8 cellular contexts compared by ENCODE assay signal in the genomic region with DNA sequence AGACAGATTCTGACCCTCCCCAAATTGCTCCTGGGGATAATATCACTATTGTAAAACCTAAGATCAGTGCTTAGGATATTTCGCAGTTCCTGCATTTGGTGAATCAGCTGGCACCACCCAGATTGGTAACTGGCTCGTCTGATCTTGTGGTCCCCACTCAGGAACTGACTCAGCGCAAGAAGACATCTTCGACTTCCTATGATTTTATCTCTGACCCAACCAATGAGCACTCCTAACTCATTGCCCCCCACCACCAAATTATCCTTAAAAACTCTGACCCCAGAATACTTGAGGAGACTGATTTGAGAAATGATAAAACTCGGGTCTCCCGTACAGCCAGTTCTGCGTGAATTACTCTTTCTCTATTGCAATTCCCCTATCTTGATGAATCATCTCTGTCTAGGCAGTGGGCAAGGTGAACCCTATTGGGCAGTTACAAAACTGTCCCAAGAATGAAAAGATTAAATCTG. TPM values are rescaled to one million over a fixed set of nuclear protein-coding genes. Genes with fewer than 3 reads are reported as not detected.
DNase-seq lines count a peak whose midpoint lies in the region; ATAC-seq and TF ChIP-seq lines count a peak whose summit lies in the region.

No MANE protein-coding gene starts in this region.

- H3K4me1 ChIP-seq in gastroesophageal sphincter (no peaks in the 10 kb centered on the region), esophagus muscularis mucosa (peaks cover 0 to 5% (median 0%) of the 10 kb centered on the region in 4 donors)

- DNase-seq in EL = peak; percentile 84
- DNase-seq in SKM-1 treated with dmso at 0.1 percent for 144 hours (lab: John Stamatoyannopoulos, UW; ENCODE audit: unreplicated experiment) = peak; percentile 53
- no peak for DNase-seq in activated naive CD8-positive, alpha-beta T cell treated with anti-CD3 and anti-CD28 coated beads, Interleukin-2, amount 10 ng/mL, durations not matched to agents 7 days and 5 days
- DNase-seq in stimulated activated CD4-positive, alpha-beta T cell treated with anti-CD3 and anti-CD28 coated beads, Interleukin-12 subunit alpha, Interleukin-12 subunit beta, amount 100 ng/mL, for 48 hours (ENCODE audit: low read depth in 2 of 3, low spot score in 1 of 3) = peak; percentile 23 to 34 (median 28)
- no peak for DNase-seq in NCI-H1930 (lab: John Stamatoyannopoulos, UW)
- DNase-seq in esophagus muscularis mucosa (ENCODE audit: extremely low spot score) = no peak

- H3K36me3 ChIP-seq in gastroesophageal sphincter (no peaks in the 10 kb centered on the region), esophagus muscularis mucosa (no peaks in the 10 kb centered on the region)

- peak; percentile 88 for ATAC-seq in activated naive CD8-positive, alpha-beta T cell treated with anti-CD3 and anti-CD28 coated beads, Interleukin-2, amount 10 ng/mL, durations not matched to agents 7 days and 5 days (ENCODE audit: low read depth)
- ATAC-seq in gastroesophageal sphincter (no peak), HG02981 (IDR thresholded peaks at IDR 0.05; ENCODE audit: unreplicated experiment) (no peak)

- 66 to 79% methylated on average over 4 to 6 of the region's 7 CpGs for WGBS in gastroesophageal sphincter (ENCODE audit: low coverage in 1 of 2), 2 donors
- WGBS in esophagus muscularis mucosa = 62% methylated on average over 7 of the region's 7 CpGs

- H3K36me3 Mint-ChIP-seq in activated naive CD8-positive, alpha-beta T cell treated with anti-CD3 and anti-CD28 coated beads, Interleukin-2, amount 10 ng/mL, durations not matched to agents 7 days and 5 days = peaks cover 8% of the 10 kb centered on the region

- H3K27ac ChIP-seq in gastroesophageal sphincter = no peak overlapping the region
- no peak overlapping the region for H3K27ac ChIP-seq in esophagus muscularis mucosa (replicated peaks in 1 of 4)

- no peak for TF ChIP-seq CTCF in gastroesophageal sphincter (IDR thresholded peaks at IDR 0.05)
- no peak for TF ChIP-seq CTCF in esophagus muscularis mucosa (IDR thresholded peaks at IDR 0.05)

- H3K27me3 Mint-ChIP-seq in activated naive CD8-positive, alpha-beta T cell treated with anti-CD3 and anti-CD28 coated beads, Interleukin-2, amount 10 ng/mL, durations not matched to agents 7 days and 5 days = peaks cover 5% of the 10 kb centered on the region

- peak overlapping the region; percentile 83 for H3K4me3 Mint-ChIP-seq in activated naive CD8-positive, alpha-beta T cell treated with anti-CD3 and anti-CD28 coated beads, Interleukin-2, amount 10 ng/mL, durations not matched to agents 7 days and 5 days

- TF ChIP-seq POLR2A in gastroesophageal sphincter (IDR thresholded peaks at IDR 0.05) (no peak), esophagus muscularis mucosa (IDR thresholded peaks at IDR 0.05; ENCODE audit: low read depth) (no peak)

- H3K4me3 ChIP-seq in gastroesophageal sphincter (no peak overlapping the region), esophagus muscularis mucosa (no peak overlapping the region)

- no peaks in the 10 kb centered on the region for H3K9me3 Mint-ChIP-seq in activated naive CD8-positive, alpha-beta T cell treated with anti-CD3 and anti-CD28 coated beads, Interleukin-2, amount 10 ng/mL, durations not matched to agents 7 days and 5 days

- TF ChIP-seq EP300 in gastroesophageal sphincter (IDR thresholded peaks at IDR 0.05) = no peak
- TF ChIP-seq EP300 in esophagus muscularis mucosa (IDR thresholded peaks at IDR 0.05) = no peak

- H3K27me3 ChIP-seq in gastroesophageal sphincter = no peaks in the 10 kb centered on the region
- no peaks in the 10 kb centered on the region for H3K27me3 ChIP-seq in esophagus muscularis mucosa

- intact Hi-C loops in esophagus muscularis mucosa (cut with DNase I) = no loop called here

- H3K4me1 Mint-ChIP-seq in activated naive CD8-positive, alpha-beta T cell treated with anti-CD3 and anti-CD28 coated beads, Interleukin-2, amount 10 ng/mL, durations not matched to agents 7 days and 5 days = peaks cover 34% of the 10 kb centered on the region

- no peaks in the 10 kb centered on the region for H3K9me3 ChIP-seq in gastroesophageal sphincter
- no peaks in the 10 kb centered on the region for H3K9me3 ChIP-seq in esophagus muscularis mucosa

- POLR2A ChIA-PET in activated naive CD8-positive, alpha-beta T cell treated with anti-CD3 and anti-CD28 coated beads, Interleukin-2, amount 10 ng/mL, durations not matched to agents 7 days and 5 days (lab: Charles Lee) = interaction anchor here (0.8 to 2.5 kb wide), 3 partner anchors 16 to 450 kb away, joined by 3 to 9 read pairs (median 4); no protein-coding TSS in a partner anchor

- peak overlapping the region; percentile 92 for H3K27ac Mint-ChIP-seq in activated naive CD8-positive, alpha-beta T cell treated with anti-CD3 and anti-CD28 coated beads, Interleukin-2, amount 10 ng/mL, durations not matched to agents 7 days and 5 days

RNA-seq across cellular contexts. Expression of a gene that starts 20.2 kb away (rescaled TPM):
- total RNA-seq in activated naive CD8-positive, alpha-beta T cell treated with anti-CD3 and anti-CD28 coated beads, Interleukin-2, amount 10 ng/mL, durations not matched to agents 7 days and 5 days = 10 to 100 TPM; 45.4 to 51.6 TPM
- total RNA-seq in gastroesophageal sphincter = 100 to 1,000 TPM; 209 to 253 (median 211) TPM
- 100 to 1,000 TPM; 155 to 206 (median 188) TPM for total RNA-seq in esophagus muscularis mucosa

RNA-seq across cellular contexts. Expression of a gene that starts 55.7 kb away (rescaled TPM):
- not detected for total RNA-seq in activated naive CD8-positive, alpha-beta T cell treated with anti-CD3 and anti-CD28 coated beads, Interleukin-2, amount 10 ng/mL, durations not matched to agents 7 days and 5 days
- total RNA-seq in gastroesophageal sphincter (not detected), esophagus muscularis mucosa (not detected)

Comparison
In these comparisons a context has a peak if more than half of its experiments do, and no peak if none do; other contexts are left out.
1. DNase-seq: peak in EL (single experiment), SKM-1 treated with dmso at 0.1 percent for 144 hours (single experiment) and stimulated activated CD4-positive, alpha-beta T cell treated with anti-CD3 and anti-CD28 coated beads, Interleukin-12 subunit alpha, Interleukin-12 subunit beta, amount 100 ng/mL, for 48 hours (3 of 3); none in activated naive CD8-positive, alpha-beta T cell treated with anti-CD3 and anti-CD28 coated beads, Interleukin-2, amount 10 ng/mL, durations not matched to agents 7 days and 5 days (single experiment), NCI-H1930 (0 of 2) and esophagus muscularis mucosa (single experiment).